In the genomic region with DNA sequence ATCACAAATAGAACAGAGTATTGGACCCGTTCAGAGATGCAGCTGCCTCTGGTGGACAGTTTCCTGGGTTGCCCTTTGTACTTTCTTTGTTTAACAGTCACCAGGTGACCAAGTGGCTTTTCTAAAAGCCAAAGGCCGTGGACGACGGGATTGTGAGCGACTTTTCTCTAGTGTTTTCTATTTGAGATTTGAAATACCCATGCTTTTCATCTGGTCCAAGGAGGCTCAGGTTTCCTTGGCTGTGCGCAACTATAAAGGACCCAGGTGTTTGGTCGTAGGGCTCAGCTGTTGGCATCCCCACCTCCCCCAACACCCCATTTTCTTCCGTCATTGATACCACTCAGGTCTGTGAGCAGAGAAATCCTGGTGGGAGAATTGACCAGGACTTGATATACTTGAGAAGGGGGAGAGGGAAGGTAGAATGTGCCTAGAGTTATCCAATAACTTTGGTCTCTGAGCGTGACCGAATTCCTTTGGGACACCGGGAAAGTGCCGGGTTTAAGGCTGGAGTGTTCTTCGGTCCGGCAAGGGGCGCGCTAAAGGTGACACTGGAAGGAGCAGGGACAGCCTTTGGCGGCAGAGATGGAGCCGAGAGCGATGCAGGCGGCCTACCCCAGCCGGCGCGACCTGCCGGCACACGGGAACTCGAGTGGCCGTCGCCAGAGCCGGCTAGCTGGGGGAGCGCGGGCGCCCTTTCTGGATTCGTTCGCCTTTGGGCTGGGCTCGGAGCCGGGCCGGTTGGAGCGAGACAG, we compare ENCODE assay signal across 8 cellular contexts.
DNase-seq lines count a peak whose midpoint lies in the region; ATAC-seq and TF ChIP-seq lines count a peak whose summit lies in the region.

No MANE protein-coding gene starts in this region.

- H3K27ac ChIP-seq in right atrium auricular region, result peak overlapping the region; percentile 90 to 94
- H3K27ac ChIP-seq in SJCRH30, result peak overlapping the region; percentile 73
- peak overlapping the region; percentile 87 for H3K27ac ChIP-seq in psoas muscle

- H3K36me3 ChIP-seq in right atrium auricular region, result peaks cover 12% of the 10 kb centered on the region
- no peaks in the 10 kb centered on the region for H3K36me3 ChIP-seq in SJCRH30
- H3K36me3 ChIP-seq in psoas muscle (ENCODE audit: insufficient read depth in 1 of 2, low read depth in 1 of 2), result peaks cover 0 to 14% of the 10 kb centered on the region in 2 donors

- DNase-seq in right atrium auricular region (ENCODE audit: low spot score), result no peak
- no peak for DNase-seq in left ventricle myocardium superior
- DNase-seq in SJCRH30, result no peak
- no peak for DNase-seq in fibroblast of pulmonary artery (ENCODE audit: low read depth)
- no peak for DNase-seq in psoas muscle

- H3K27me3 ChIP-seq in right atrium auricular region (no peaks in the 10 kb centered on the region), SJCRH30 (no peaks in the 10 kb centered on the region), psoas muscle (ENCODE audit: insufficient read depth in 3 of 3, low read length in 2 of 3) (no peaks in the 10 kb centered on the region)

- H3K9me3 ChIP-seq in right atrium auricular region, result no peaks in the 10 kb centered on the region
- no peaks in the 10 kb centered on the region for H3K9me3 ChIP-seq in SJCRH30 (replicated peaks)
- no peaks in the 10 kb centered on the region for H3K9me3 ChIP-seq in psoas muscle

- TF ChIP-seq CTCF in right atrium auricular region (IDR thresholded peaks at IDR 0.05) (no peak), fibroblast of pulmonary artery (IDR thresholded peaks at IDR 0.05; ENCODE audit: low read length, missing control alignments) (no peak), psoas muscle (IDR thresholded peaks at IDR 0.05) (no peak)

- 4 to 6% (median 6%) methylated on average over 31 to 38 of the region's 38 CpGs for WGBS in psoas muscle, 3 donors

- H3K4me1 ChIP-seq in right atrium auricular region, result peaks cover 0 to 75% of the 10 kb centered on the region in 2 donors
- H3K4me1 ChIP-seq in SJCRH30, result peaks cover 57% of the 10 kb centered on the region
- H3K4me1 ChIP-seq in psoas muscle, result peaks cover 60% of the 10 kb centered on the region

- ATAC-seq in left ventricle myocardium superior, result no peak
- no peak for ATAC-seq in psoas muscle
- ATAC-seq in GM18873 (IDR thresholded peaks at IDR 0.05; ENCODE audit: low FRiP score, unreplicated experiment), result no peak
- no peak for ATAC-seq in HG02973 (IDR thresholded peaks at IDR 0.05; ENCODE audit: unreplicated experiment)
- no peak for ATAC-seq in GM19351 (IDR thresholded peaks at IDR 0.05; ENCODE audit: unreplicated experiment)

- H3K4me3 ChIP-seq in right atrium auricular region (peak overlapping the region; percentile 59 to 79), SJCRH30 (peak overlapping the region; percentile 85), fibroblast of pulmonary artery (replicated peaks; ENCODE audit: low read depth, low read length) (peak overlapping the region; percentile 62), psoas muscle (peak overlapping the region; percentile 84)

- intact Hi-C loops in left ventricle myocardium superior (cut with micrococcal nuclease), result no loop called here
- intact Hi-C loops in psoas muscle (cut with DNase I), result no loop called here
